ENCODE assay signal across 24 cellular contexts in genomic region chr2:227386630-227387029, GRCh38. TPM values are rescaled to one million over a fixed set of nuclear protein-coding genes. Genes with fewer than 3 reads are reported as not detected.
"Had no signal": no experiment of that assay in that cellular context is flagged by ENCODE, and none has a peak within 500 bp of the region (broad histone marks: within the 10 kb centered on the region; RNA-seq: fewer than 3 reads in every experiment).

No MANE protein-coding gene starts in this region.

- H3K36me3 Mint-ChIP-seq: natural killer cell had no signal

- ATAC-seq: activated T-cell treated with anti-CD3 and anti-CD28 coated beads, Interleukin-2, amount 50 U/mL, for 4 hours; foreskin keratinocyte; left lobe of liver; lower lobe of right lung; natural killer cell; stimulated activated naive CD8-positive, alpha-beta T cell treated with anti-CD3 and anti-CD28 coated beads, Interleukin-15, amount 100 ng/mL, for 72 hours had no signal

- H3K27ac Mint-ChIP-seq: activated naive CD8-positive, alpha-beta T cell treated with anti-CD3 and anti-CD28 coated beads for 36 hours; endodermal cell; natural killer cell; stimulated activated naive CD8-positive, alpha-beta T cell treated with anti-CD3 and anti-CD28 coated beads, Interleukin-15, amount 100 ng/mL, for 72 hours had no signal

- H3K27ac ChIP-seq: colonic mucosa, epithelial cell of prostate, foreskin keratinocyte, lower lobe of right lung, tibial artery had no signal

- H3K4me1 Mint-ChIP-seq: natural killer cell had no signal

- FAIRE-seq: astrocyte had no signal

- H3K27me3 Mint-ChIP-seq: stimulated activated naive CD8-positive, alpha-beta T cell treated with anti-CD3 and anti-CD28 coated beads, Interleukin-15, amount 100 ng/mL, for 72 hours had no signal

- H3K4me3 Mint-ChIP-seq: activated naive CD8-positive, alpha-beta T cell treated with anti-CD3 and anti-CD28 coated beads for 36 hours; activated T-cell treated with anti-CD3 and anti-CD28 coated beads, Interleukin-2, amount 50 U/mL, for 4 hours; endodermal cell; natural killer cell; stimulated activated naive CD8-positive, alpha-beta T cell treated with anti-CD3 and anti-CD28 coated beads, Interleukin-15, amount 100 ng/mL, for 72 hours had no signal

- H3K9me3 Mint-ChIP-seq: endodermal cell, natural killer cell had no signal

- H3K9me3 ChIP-seq: colonic mucosa, lower lobe of right lung, spleen, tibial artery had no signal

- DNase-seq: activated CD4-positive, alpha-beta T cell treated with anti-CD3 and anti-CD28 coated beads for 1 hour; activated CD8-positive, alpha-beta memory T cell treated with anti-CD3 and anti-CD28 coated beads, Interleukin-2, amount 50 U/mL, for 4 hours; activated naive CD4-positive, alpha-beta T cell treated with Interleukin-2 at 50 U/mL for 16 hours; activated naive CD8-positive, alpha-beta T cell treated with anti-CD3 and anti-CD28 coated beads for 36 hours; activated T-cell treated with anti-CD3 and anti-CD28 coated beads, Interleukin-2, amount 50 U/mL, for 4 hours; colonic mucosa; foreskin keratinocyte; lower lobe of right lung; natural killer cell; retina; spleen; stimulated activated CD4-positive, alpha-beta T cell treated with anti-CD3 and anti-CD28 coated beads, Interleukin-4, amount 100 ng/mL, for 24 hours; stimulated activated naive CD8-positive, alpha-beta T cell treated with anti-CD3 and anti-CD28 coated beads, Interleukin-15, amount 100 ng/mL, for 72 hours; tibial artery had no signal

- H3K4me1 ChIP-seq: colonic mucosa, foreskin keratinocyte, lower lobe of right lung, tibial artery had no signal

- H3K36me3 ChIP-seq: colonic mucosa, lower lobe of right lung, spleen, tibial artery had no signal

- H3K27me3 ChIP-seq: colonic mucosa, foreskin keratinocyte, spleen, tibial artery had no signal

- H3K4me3 ChIP-seq: colonic mucosa, lower lobe of right lung, spleen, tibial artery had no signal

RNA-seq across cellular contexts. Expression of gene SCYGR1, which starts 1.1 kb away (rescaled TPM):
- total RNA-seq: activated naive CD8-positive, alpha-beta T cell treated with anti-CD3 and anti-CD28 coated beads for 36 hours; activated T-cell treated with anti-CD3 and anti-CD28 coated beads, Interleukin-2, amount 50 U/mL, for 4 hours; astrocyte; colonic mucosa; endodermal cell; foreskin keratinocyte; glomerular endothelial cell; kidney epithelial cell; left lobe of liver; lower lobe of right lung; natural killer cell; osteoblast; posterior vena cava; spleen; T-helper 2 cell treated with Interferon-gamma antibody and Interleukin-4, amounts not matched to agents 100 ng/mL and 5 ng/mL, for 36 hours; urinary bladder had no signal
- polyA plus RNA-seq: foreskin keratinocyte, spleen, urinary bladder had no signal

RNA-seq across cellular contexts. Expression of gene TM4SF20, which starts 7.5 kb away (rescaled TPM):
- total RNA-seq: activated naive CD8-positive, alpha-beta T cell treated with anti-CD3 and anti-CD28 coated beads for 36 hours; astrocyte; endodermal cell; foreskin keratinocyte; glomerular endothelial cell; kidney epithelial cell; left lobe of liver; lower lobe of right lung; natural killer cell; spleen; T-helper 2 cell treated with Interferon-gamma antibody and Interleukin-4, amounts not matched to agents 100 ng/mL and 5 ng/mL, for 36 hours; urinary bladder had no signal
- polyA plus RNA-seq: foreskin keratinocyte, spleen, urinary bladder had no signal
